ENCODE assay signal across 14 cellular contexts in the genomic region with DNA sequence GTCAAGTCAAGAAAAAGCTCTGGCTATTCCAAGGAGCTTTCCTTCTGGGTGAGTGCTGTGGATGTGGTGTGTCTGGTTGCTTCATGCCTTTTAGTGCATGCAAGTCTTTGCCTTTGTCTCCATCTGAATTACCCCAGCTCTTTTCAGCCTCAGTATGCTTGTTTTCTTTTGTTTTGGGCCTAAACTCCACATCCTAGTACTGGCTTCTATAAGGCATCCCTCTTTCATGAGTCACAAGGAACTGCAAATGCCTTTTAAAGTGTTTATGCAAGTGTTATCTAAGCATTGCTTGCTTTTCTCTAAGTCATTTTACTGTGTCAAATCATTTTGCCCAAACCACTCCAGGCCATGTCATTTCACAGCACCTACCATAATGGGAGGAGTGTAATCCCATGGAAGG.
DNase-seq lines count a peak whose midpoint lies in the region; ATAC-seq and TF ChIP-seq lines count a peak whose summit lies in the region.
"Had no signal": no experiment of that assay in that cellular context is flagged by ENCODE, and none has a peak within 500 bp of the region (broad histone marks: within the 10 kb centered on the region; RNA-seq: fewer than 3 reads in every experiment).

No MANE protein-coding gene starts in this region.

- CTCF ChIA-PET in CD8-positive, alpha-beta T cell (lab: Charles Lee), result no interaction called here

- ATAC-seq in thoracic aorta (ENCODE audit: insufficient number of reproducible peaks, low FRiP score, low read depth), result no peak
- ATAC-seq in CD8-positive, alpha-beta T cell, result no peak
- no peak for ATAC-seq in HG03469 (IDR thresholded peaks at IDR 0.05; ENCODE audit: unreplicated experiment)
- no peak for ATAC-seq in GM18907 (IDR thresholded peaks at IDR 0.05; ENCODE audit: unreplicated experiment)
- ATAC-seq: left lobe of liver; naive thymus-derived CD8-positive, alpha-beta T cell had no signal

- TF ChIP-seq CTCF in ascending aorta (IDR thresholded peaks at IDR 0.05) (no peak), fibroblast of villous mesenchyme (IDR thresholded peaks at IDR 0.05; ENCODE audit: insufficient read depth, low read depth, low read length) (no peak), thoracic aorta (IDR thresholded peaks at IDR 0.05) (no peak)
- TF ChIP-seq CTCF in CD8-positive, alpha-beta T cell (IDR thresholded peaks at IDR 0.05), result no peak

- H3K27ac ChIP-seq in GM23248 (peak overlapping the region; percentile 59), ascending aorta (peak overlapping the region; percentile 59 to 61), thoracic aorta (peak overlapping the region; percentile 40 to 61)
- H3K27ac ChIP-seq in CD8-positive, alpha-beta T cell (ENCODE audit: low read depth, low read length), result no peak overlapping the region

- POLR2A ChIA-PET in CD8-positive, alpha-beta T cell (lab: Charles Lee), result no interaction called here

- H3K4me2 ChIP-seq in GM23248 (ENCODE audit: unreplicated experiment), result peak overlapping the region; percentile 5

- no peak overlapping the region for H2AFZ ChIP-seq in GM23248

- peaks cover 2% of the 10 kb centered on the region for H3K27me3 Mint-ChIP-seq in CD8-positive, alpha-beta T cell (ENCODE audit: low read depth)

- H3K9me3 ChIP-seq in GM23248 (ENCODE audit: low read depth), result no peaks in the 10 kb centered on the region
- H3K9me3 ChIP-seq in ascending aorta, result no peaks in the 10 kb centered on the region
- H3K9me3 ChIP-seq in thoracic aorta, result no peaks in the 10 kb centered on the region
- no peaks in the 10 kb centered on the region for H3K9me3 ChIP-seq in CD8-positive, alpha-beta T cell (ENCODE audit: low read length)

- no peaks in the 10 kb centered on the region for H4K20me1 ChIP-seq in GM23248 (ENCODE audit: insufficient read depth)

- H3K36me3 Mint-ChIP-seq in CD8-positive, alpha-beta T cell, result no peaks in the 10 kb centered on the region
- H3K36me3 Mint-ChIP-seq: naive thymus-derived CD8-positive, alpha-beta T cell had no signal

- H3F3A ChIP-seq in GM23248 (ENCODE audit: insufficient read depth), result peaks cover 56% of the 10 kb centered on the region

- H3K4me1 ChIP-seq in GM23248 (ENCODE audit: insufficient read depth) (peaks cover 66% of the 10 kb centered on the region), ascending aorta (peaks cover 19 to 61% of the 10 kb centered on the region in 2 donors), thoracic aorta (ENCODE audit: control insufficient read depth in 1 of 2, low read depth in 2 of 2) (peaks cover 50 to 73% of the 10 kb centered on the region in 2 donors)
- no peaks in the 10 kb centered on the region for H3K4me1 ChIP-seq in CD8-positive, alpha-beta T cell (ENCODE audit: insufficient read depth, low read length)

- intact Hi-C loops in ascending aorta (cut with DNase I), result loop anchor here (5.0 kb wide), 1 partner anchor 34 kb away; no protein-coding TSS in a partner anchor
- intact Hi-C loops in CD8-positive, alpha-beta T cell (cut with DNase I, micrococcal nuclease), result no loop called here

- no peaks in the 10 kb centered on the region for H3K4me1 Mint-ChIP-seq in CD8-positive, alpha-beta T cell (ENCODE audit: low read depth)
- H3K4me1 Mint-ChIP-seq: central memory CD8-positive, alpha-beta T cell; naive thymus-derived CD8-positive, alpha-beta T cell had no signal

- no peaks in the 10 kb centered on the region for H3K79me2 ChIP-seq in GM23248 (ENCODE audit: insufficient read depth)

- H3K9ac ChIP-seq in GM23248, result no peak overlapping the region; the same call in 1 of the 2 replicates

- H3K27me3 ChIP-seq in GM23248 (replicated peaks; ENCODE audit: insufficient read depth) (no peaks in the 10 kb centered on the region), ascending aorta (no peaks in the 10 kb centered on the region), thoracic aorta (replicated peaks; ENCODE audit: insufficient read depth) (no peaks in the 10 kb centered on the region)
- no peaks in the 10 kb centered on the region for H3K27me3 ChIP-seq in CD8-positive, alpha-beta T cell (ENCODE audit: insufficient read depth, low read length)

- no peak overlapping the region for H3K4me3 ChIP-seq in GM23248
- H3K4me3 ChIP-seq in ascending aorta, result no peak overlapping the region
- no peak overlapping the region for H3K4me3 ChIP-seq in fibroblast of villous mesenchyme (ENCODE audit: low read depth, low read length)
- H3K4me3 ChIP-seq in thoracic aorta, result no peak overlapping the region
- no peak overlapping the region for H3K4me3 ChIP-seq in CD8-positive, alpha-beta T cell (ENCODE audit: low read depth, low read length)

- H3K36me3 ChIP-seq in GM23248 (ENCODE audit: low read depth) (no peaks in the 10 kb centered on the region), ascending aorta (no peaks in the 10 kb centered on the region), thoracic aorta (no peaks in the 10 kb centered on the region)
- H3K36me3 ChIP-seq in CD8-positive, alpha-beta T cell (ENCODE audit: insufficient read depth, low read length), result no peaks in the 10 kb centered on the region

- in situ Hi-C loops in GM23248 (cut with MboI), result no loop called here

- no peaks in the 10 kb centered on the region for H3K9me3 Mint-ChIP-seq in CD8-positive, alpha-beta T cell
- H3K9me3 Mint-ChIP-seq: central memory CD8-positive, alpha-beta T cell; naive thymus-derived CD8-positive, alpha-beta T cell had no signal

- H3K4me3 Mint-ChIP-seq in CD8-positive, alpha-beta T cell, result no peak overlapping the region
- H3K4me3 Mint-ChIP-seq: central memory CD8-positive, alpha-beta T cell; naive thymus-derived CD8-positive, alpha-beta T cell had no signal

- H3K27ac Mint-ChIP-seq in CD8-positive, alpha-beta T cell, result no peak overlapping the region
- H3K27ac Mint-ChIP-seq: naive thymus-derived CD8-positive, alpha-beta T cell had no signal

- peak; percentile 79 for DNase-seq in GM23248
- DNase-seq in ascending aorta (ENCODE audit: low spot score in 2 of 2), result no peak
- DNase-seq in fibroblast of villous mesenchyme (ENCODE audit: low read depth), result peak; percentile 64
- DNase-seq in thoracic aorta (ENCODE audit: low spot score), result no peak
- no peak for DNase-seq in CD8-positive, alpha-beta T cell
- no peak for DNase-seq in medulla oblongata (ENCODE audit: extremely low spot score)
- DNase-seq: activated naive CD4-positive, alpha-beta T cell; Karpas-422; naive thymus-derived CD8-positive, alpha-beta T cell; NCI-H1436 had no signal

- no peaks in the 10 kb centered on the region for H3K9me2 ChIP-seq in GM23248 (ENCODE audit: insufficient read depth)

Comparison
In these comparisons a context has a peak if more than half of its experiments do, and no peak if none do; other contexts are left out.
1. DNase-seq: peak in GM23248 (single experiment) and fibroblast of villous mesenchyme (single experiment); none in ascending aorta (0 of 2), thoracic aorta (single experiment), CD8-positive, alpha-beta T cell (0 of 7) and medulla oblongata (single experiment).